Comparison of ENCODE assay signal across 11 cellular contexts in the genomic region with DNA sequence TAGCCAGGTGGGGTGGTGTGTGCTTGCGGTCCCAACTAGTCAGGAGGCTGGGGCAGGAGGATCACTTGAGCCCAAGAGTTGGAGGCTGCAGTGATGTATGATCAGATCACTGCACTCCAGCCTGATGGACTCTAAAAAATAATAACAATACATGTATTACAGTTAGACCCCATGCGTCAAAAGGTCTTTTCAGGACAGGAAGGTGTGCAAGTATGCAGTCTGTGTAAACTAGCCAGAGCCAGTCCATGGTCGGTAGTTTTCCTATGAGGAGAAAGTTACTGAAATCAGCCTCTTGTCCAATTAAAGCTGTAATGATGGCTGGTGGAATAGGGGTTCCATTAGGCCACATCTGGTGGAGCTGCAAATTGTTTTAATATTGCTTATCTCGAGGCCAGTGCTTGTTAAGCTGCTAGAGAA. TPM values are rescaled to one million over a fixed set of nuclear protein-coding genes. Genes with fewer than 3 reads are reported as not detected.
DNase-seq lines count a peak whose midpoint lies in the region; ATAC-seq, FAIRE-seq and TF ChIP-seq lines count a peak whose summit lies in the region.
"Had no signal": no experiment of that assay in that cellular context is flagged by ENCODE, and none has a peak within 500 bp of the region (broad histone marks: within the 10 kb centered on the region; RNA-seq: fewer than 3 reads in every experiment).

No MANE protein-coding gene starts in this region.

- peak overlapping the region; percentile 45 for H3K4me3 Mint-ChIP-seq in activated naive CD4-positive, alpha-beta T cell treated with anti-CD3 and anti-CD28 coated beads, Interleukin-2, amount 10 ng/mL, durations not matched to agents 7 days and 5 days
- peak overlapping the region; percentile 54 for H3K4me3 Mint-ChIP-seq in central memory CD8-positive, alpha-beta T cell
- H3K4me3 Mint-ChIP-seq in natural killer cell treated with Interleukin-12 subunit alpha and Interleukin-12 subunit beta and Interleukin-15 and Interleukin-18, amount 100 ng/mL, for 72 hours, result peak overlapping the region; percentile 49

- WGBS in upper lobe of left lung, 2 donors, result 51 to 53% methylated on average over 4 of the region's 4 CpGs

- peaks cover 9% of the 10 kb centered on the region for H3K36me3 Mint-ChIP-seq in activated naive CD4-positive, alpha-beta T cell treated with anti-CD3 and anti-CD28 coated beads, Interleukin-2, amount 10 ng/mL, durations not matched to agents 7 days and 5 days
- peaks cover 6 to 17% of the 10 kb centered on the region in 2 donors for H3K36me3 Mint-ChIP-seq in activated naive CD4-positive, alpha-beta T cell treated with anti-CD3 and anti-CD28 coated beads, Interleukin-2, amount 50 U/mL, for 72 hours
- H3K36me3 Mint-ChIP-seq in central memory CD8-positive, alpha-beta T cell (ENCODE audit: insufficient read depth), result peaks cover 14% of the 10 kb centered on the region
- H3K36me3 Mint-ChIP-seq in natural killer cell treated with Interleukin-12 subunit alpha and Interleukin-12 subunit beta and Interleukin-15 and Interleukin-18, amount 100 ng/mL, for 72 hours, result peaks cover 4% of the 10 kb centered on the region

- CTCF ChIA-PET in activated naive CD4-positive, alpha-beta T cell treated with anti-CD3 and anti-CD28 coated beads, Interleukin-2, amount 10 ng/mL, durations not matched to agents 7 days and 5 days (lab: Charles Lee), result interaction anchor here (0.6 to 3.9 kb wide), 2 partner anchors 51 to 92 kb away, joined by 3 to 30 read pairs; no protein-coding TSS in a partner anchor

- ATAC-seq in activated naive CD4-positive, alpha-beta T cell treated with anti-CD3 and anti-CD28 coated beads, Interleukin-2, amount 50 U/mL, for 72 hours, result no peak
- no peak for ATAC-seq in central memory CD8-positive, alpha-beta T cell (replicated peaks; ENCODE audit: extremely low read depth, poor library complexity, severe bottlenecking)
- ATAC-seq in natural killer cell treated with Interleukin-12 subunit alpha and Interleukin-12 subunit beta and Interleukin-15 and Interleukin-18, amount 100 ng/mL, for 72 hours, result no peak
- ATAC-seq in upper lobe of left lung (ENCODE audit: low FRiP score in 2 of 2) (no peak), HG03378 (IDR thresholded peaks at IDR 0.05; ENCODE audit: unreplicated experiment) (no peak)

- peaks cover 0 to 6% (median 0%) of the 10 kb centered on the region in 4 donors for H3K36me3 ChIP-seq in upper lobe of left lung

- no peak overlapping the region for H3K4me3 ChIP-seq in upper lobe of left lung

- H3K9me3 ChIP-seq in upper lobe of left lung, result no peaks in the 10 kb centered on the region

- no peak overlapping the region for H3K27ac Mint-ChIP-seq in activated naive CD4-positive, alpha-beta T cell treated with anti-CD3 and anti-CD28 coated beads, Interleukin-2, amount 10 ng/mL, durations not matched to agents 7 days and 5 days
- H3K27ac Mint-ChIP-seq in activated naive CD4-positive, alpha-beta T cell treated with anti-CD3 and anti-CD28 coated beads, Interleukin-2, amount 50 U/mL, for 72 hours, result no peak overlapping the region
- peak overlapping the region; percentile 90 for H3K27ac Mint-ChIP-seq in central memory CD8-positive, alpha-beta T cell (ENCODE audit: low read depth)
- H3K27ac Mint-ChIP-seq in natural killer cell treated with Interleukin-12 subunit alpha and Interleukin-12 subunit beta and Interleukin-15 and Interleukin-18, amount 100 ng/mL, for 72 hours, result peak overlapping the region; percentile 86 to 93

- TF ChIP-seq EP300 in upper lobe of left lung (IDR thresholded peaks at IDR 0.05), result no peak

- peaks cover 35% of the 10 kb centered on the region for H3K4me1 Mint-ChIP-seq in activated naive CD4-positive, alpha-beta T cell treated with anti-CD3 and anti-CD28 coated beads, Interleukin-2, amount 10 ng/mL, durations not matched to agents 7 days and 5 days
- H3K4me1 Mint-ChIP-seq in central memory CD8-positive, alpha-beta T cell, result peaks cover 48% of the 10 kb centered on the region
- H3K4me1 Mint-ChIP-seq in natural killer cell treated with Interleukin-12 subunit alpha and Interleukin-12 subunit beta and Interleukin-15 and Interleukin-18, amount 100 ng/mL, for 72 hours (ENCODE audit: low read depth in 2 of 2), result peaks cover 41 to 59% of the 10 kb centered on the region in 2 donors

- H3K4me1 ChIP-seq in upper lobe of left lung, result peaks cover 51 to 63% (median 57%) of the 10 kb centered on the region in 4 donors

- no peaks in the 10 kb centered on the region for H3K27me3 ChIP-seq in upper lobe of left lung

- DNase-seq in activated naive CD4-positive, alpha-beta T cell treated with anti-CD3 and anti-CD28 coated beads, Interleukin-2, amount 10 ng/mL, durations not matched to agents 7 days and 5 days, result no peak
- DNase-seq in activated naive CD4-positive, alpha-beta T cell treated with anti-CD3 and anti-CD28 coated beads, Interleukin-2, amount 50 U/mL, for 72 hours (ENCODE audit: low spot score in 2 of 2), result no peak
- DNase-seq in central memory CD8-positive, alpha-beta T cell (ENCODE audit: low spot score in 2 of 2), result no peak
- no peak for DNase-seq in natural killer cell treated with Interleukin-12 subunit alpha and Interleukin-12 subunit beta and Interleukin-15 and Interleukin-18, amount 100 ng/mL, for 72 hours (ENCODE audit: low spot score)
- DNase-seq in upper lobe of left lung, result no peak
- no peak for DNase-seq in GM19239 (ENCODE audit: insufficient read length, low spot score)
- DNase-seq in retina, result no peak
- DNase-seq: caudate nucleus, KG1, NCI-H2227 treated with DMSO at 0.1 percent for 48 hours had no signal

- H3K27me3 Mint-ChIP-seq in activated naive CD4-positive, alpha-beta T cell treated with anti-CD3 and anti-CD28 coated beads, Interleukin-2, amount 10 ng/mL, durations not matched to agents 7 days and 5 days, result peaks cover 11% of the 10 kb centered on the region
- no peaks in the 10 kb centered on the region for H3K27me3 Mint-ChIP-seq in central memory CD8-positive, alpha-beta T cell
- H3K27me3 Mint-ChIP-seq in natural killer cell treated with Interleukin-12 subunit alpha and Interleukin-12 subunit beta and Interleukin-15 and Interleukin-18, amount 100 ng/mL, for 72 hours, result no peaks in the 10 kb centered on the region

- FAIRE-seq in GM19239 (lab: Jason Lieb, UNC), result no peak

- no peaks in the 10 kb centered on the region for H3K9me3 Mint-ChIP-seq in activated naive CD4-positive, alpha-beta T cell treated with anti-CD3 and anti-CD28 coated beads, Interleukin-2, amount 10 ng/mL, durations not matched to agents 7 days and 5 days
- H3K9me3 Mint-ChIP-seq in activated naive CD4-positive, alpha-beta T cell treated with anti-CD3 and anti-CD28 coated beads, Interleukin-2, amount 50 U/mL, for 72 hours, result peaks cover 4 to 5% of the 10 kb centered on the region in 2 donors
- H3K9me3 Mint-ChIP-seq in central memory CD8-positive, alpha-beta T cell, result no peaks in the 10 kb centered on the region
- H3K9me3 Mint-ChIP-seq in natural killer cell treated with Interleukin-12 subunit alpha and Interleukin-12 subunit beta and Interleukin-15 and Interleukin-18, amount 100 ng/mL, for 72 hours, result peaks cover 4% of the 10 kb centered on the region

- TF ChIP-seq CTCF in upper lobe of left lung (IDR thresholded peaks at IDR 0.05), result no peak

- peak overlapping the region; percentile 94 to 99 (median 96) for H3K27ac ChIP-seq in upper lobe of left lung

- TF ChIP-seq POLR2A in upper lobe of left lung (IDR thresholded peaks at IDR 0.05), result no peak

RNA-seq across cellular contexts. Expression of gene STOM, which starts 1.5 kb away (rescaled TPM):
- total RNA-seq in activated naive CD4-positive, alpha-beta T cell treated with anti-CD3 and anti-CD28 coated beads, Interleukin-2, amount 50 U/mL, for 72 hours, result 10 to 100 TPM; 19.9 to 53.5 TPM
- total RNA-seq in natural killer cell treated with Interleukin-12 subunit alpha and Interleukin-12 subunit beta and Interleukin-15 and Interleukin-18, amount 100 ng/mL, for 72 hours, result 100 to 1,000 TPM in 1 of 2 donors, 10 to 100 TPM in 1; 99.4 to 321 TPM
- 100 to 1,000 TPM in 5 of 6 donors, 10 to 100 TPM in 1; 96.4 to 480 (median 362) TPM for total RNA-seq in upper lobe of left lung

Comparison
In these comparisons a context has a peak if more than half of its experiments do, and no peak if none do; other contexts are left out.
1. H3K27ac Mint-ChIP-seq: peak in central memory CD8-positive, alpha-beta T cell (single experiment) and natural killer cell treated with Interleukin-12 subunit alpha and Interleukin-12 subunit beta and Interleukin-15 and Interleukin-18, amount 100 ng/mL, for 72 hours (2 of 2); none in activated naive CD4-positive, alpha-beta T cell treated with anti-CD3 and anti-CD28 coated beads, Interleukin-2, amount 10 ng/mL, durations not matched to agents 7 days and 5 days (single experiment) and activated naive CD4-positive, alpha-beta T cell treated with anti-CD3 and anti-CD28 coated beads, Interleukin-2, amount 50 U/mL, for 72 hours (0 of 2).
2. Peak in every context shown above with its lines, with median percentiles within 50 percentile points of each other: H3K4me3 Mint-ChIP-seq.